Comparison of ENCODE assay signal across 1 cellular context in genomic region chr1:47388548-47389238, GRCh38.
TF ChIP-seq lines count a peak whose summit lies in the region.

No MANE protein-coding gene starts in this region.

TF ChIP-seq in HEK293, 187 proteins besides CTCF, POLR2A, EP300 and RAD21 (continued from another document):
- TF ChIP-seq, protein P1, sequence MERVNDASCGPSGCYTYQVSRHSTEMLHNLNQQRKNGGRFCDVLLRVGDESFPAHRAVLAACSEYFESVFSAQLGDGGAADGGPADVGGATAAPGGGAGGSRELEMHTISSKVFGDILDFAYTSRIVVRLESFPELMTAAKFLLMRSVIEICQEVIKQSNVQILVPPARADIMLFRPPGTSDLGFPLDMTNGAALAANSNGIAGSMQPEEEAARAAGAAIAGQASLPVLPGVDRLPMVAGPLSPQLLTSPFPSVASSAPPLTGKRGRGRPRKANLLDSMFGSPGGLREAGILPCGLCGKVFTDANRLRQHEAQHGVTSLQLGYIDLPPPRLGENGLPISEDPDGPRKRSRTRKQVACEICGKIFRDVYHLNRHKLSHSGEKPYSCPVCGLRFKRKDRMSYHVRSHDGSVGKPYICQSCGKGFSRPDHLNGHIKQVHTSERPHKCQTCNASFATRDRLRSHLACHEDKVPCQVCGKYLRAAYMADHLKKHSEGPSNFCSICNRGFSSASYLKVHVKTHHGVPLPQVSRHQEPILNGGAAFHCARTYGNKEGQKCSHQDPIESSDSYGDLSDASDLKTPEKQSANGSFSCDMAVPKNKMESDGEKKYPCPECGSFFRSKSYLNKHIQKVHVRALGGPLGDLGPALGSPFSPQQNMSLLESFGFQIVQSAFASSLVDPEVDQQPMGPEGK (tag by site-specific recombination; IDR thresholded peaks at IDR 0.05): no peak
- TF ChIP-seq ZBTB44 (tag by site-specific recombination; IDR thresholded peaks at IDR 0.05): no peak
- TF ChIP-seq MYNN (tag by site-specific recombination; IDR thresholded peaks at IDR 0.05; ENCODE audit: borderline replicate concordance): no peak
- TF ChIP-seq ZNF366 (tag by site-specific recombination; conservative IDR thresholded peaks at IDR 0.05): no peak
- TF ChIP-seq ZNF792 (tag by site-specific recombination; IDR thresholded peaks at IDR 0.05): no peak
- TF ChIP-seq ZNF175 (tag by site-specific recombination; IDR thresholded peaks at IDR 0.05): no peak
- TF ChIP-seq TRIM28 (IDR thresholded peaks at IDR 0.05; ENCODE audit: borderline replicate concordance, low read length): no peak
- peak; percentile 58 for TF ChIP-seq ZFHX2 (tag by site-specific recombination; conservative IDR thresholded peaks at IDR 0.05)
- TF ChIP-seq SP7 (tag by site-specific recombination; IDR thresholded peaks at IDR 0.05): peak; percentile 38; the same call in 1 of the 2 replicates
- TF ChIP-seq, protein P2, sequence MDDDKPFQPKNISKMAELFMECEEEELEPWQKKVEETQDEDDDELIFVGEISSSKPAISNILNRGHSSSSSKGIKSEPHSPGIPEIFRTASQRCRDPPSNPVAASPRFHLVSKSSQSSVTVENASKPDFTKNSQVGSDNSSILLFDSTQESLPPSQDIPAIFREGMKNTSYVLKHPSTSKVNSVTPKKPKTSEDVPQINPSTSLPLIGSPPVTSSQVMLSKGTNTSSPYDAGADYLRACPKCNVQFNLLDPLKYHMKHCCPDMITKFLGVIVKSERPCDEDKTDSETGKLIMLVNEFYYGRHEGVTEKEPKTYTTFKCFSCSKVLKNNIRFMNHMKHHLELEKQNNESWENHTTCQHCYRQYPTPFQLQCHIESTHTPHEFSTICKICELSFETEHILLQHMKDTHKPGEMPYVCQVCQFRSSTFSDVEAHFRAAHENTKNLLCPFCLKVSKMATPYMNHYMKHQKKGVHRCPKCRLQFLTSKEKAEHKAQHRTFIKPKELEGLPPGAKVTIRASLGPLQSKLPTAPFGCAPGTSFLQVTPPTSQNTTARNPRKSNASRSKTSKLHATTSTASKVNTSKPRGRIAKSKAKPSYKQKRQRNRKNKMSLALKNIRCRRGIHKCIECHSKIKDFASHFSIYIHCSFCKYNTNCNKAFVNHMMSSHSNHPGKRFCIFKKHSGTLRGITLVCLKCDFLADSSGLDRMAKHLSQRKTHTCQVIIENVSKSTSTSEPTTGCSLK (tag by site-specific recombination; IDR thresholded peaks at IDR 0.05): no peak
- TF ChIP-seq ZNF600 (tag by site-specific recombination; IDR thresholded peaks at IDR 0.05): peak; percentile 98
- TF ChIP-seq, protein P3, sequence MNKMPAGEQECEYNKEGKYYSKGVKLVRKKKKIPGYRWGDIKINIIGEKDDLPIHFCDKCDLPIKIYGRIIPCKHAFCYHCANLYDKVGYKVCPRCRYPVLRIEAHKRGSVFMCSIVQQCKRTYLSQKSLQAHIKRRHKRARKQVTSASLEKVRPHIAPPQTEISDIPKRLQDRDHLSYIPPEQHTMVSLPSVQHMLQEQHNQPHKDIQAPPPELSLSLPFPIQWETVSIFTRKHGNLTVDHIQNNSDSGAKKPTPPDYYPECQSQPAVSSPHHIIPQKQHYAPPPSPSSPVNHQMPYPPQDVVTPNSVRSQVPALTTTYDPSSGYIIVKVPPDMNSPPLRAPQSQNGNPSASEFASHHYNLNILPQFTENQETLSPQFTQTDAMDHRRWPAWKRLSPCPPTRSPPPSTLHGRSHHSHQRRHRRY (tag by site-specific recombination; IDR thresholded peaks at IDR 0.05): no peak
- no peak for TF ChIP-seq ZIC2 (tag by site-specific recombination; IDR thresholded peaks at IDR 0.05)
- TF ChIP-seq ZNF416 (tag by site-specific recombination; IDR thresholded peaks at IDR 0.05): no peak
- TF ChIP-seq SETDB1 (IDR thresholded peaks at IDR 0.05; ENCODE audit: insufficient read length, low read length): no peak
- peak; percentile 37; the same call in 1 of the 2 replicates for TF ChIP-seq EGR2 (tag by site-specific recombination; IDR thresholded peaks at IDR 0.05; ENCODE audit: low read depth)
- TF ChIP-seq ZNF292 (tag by site-specific recombination; IDR thresholded peaks at IDR 0.05; ENCODE audit: borderline replicate concordance, low read depth): no peak
- TF ChIP-seq ZNF214 (tag by site-specific recombination; IDR thresholded peaks at IDR 0.05; ENCODE audit: borderline replicate concordance): no peak
- TF ChIP-seq, protein P4, sequence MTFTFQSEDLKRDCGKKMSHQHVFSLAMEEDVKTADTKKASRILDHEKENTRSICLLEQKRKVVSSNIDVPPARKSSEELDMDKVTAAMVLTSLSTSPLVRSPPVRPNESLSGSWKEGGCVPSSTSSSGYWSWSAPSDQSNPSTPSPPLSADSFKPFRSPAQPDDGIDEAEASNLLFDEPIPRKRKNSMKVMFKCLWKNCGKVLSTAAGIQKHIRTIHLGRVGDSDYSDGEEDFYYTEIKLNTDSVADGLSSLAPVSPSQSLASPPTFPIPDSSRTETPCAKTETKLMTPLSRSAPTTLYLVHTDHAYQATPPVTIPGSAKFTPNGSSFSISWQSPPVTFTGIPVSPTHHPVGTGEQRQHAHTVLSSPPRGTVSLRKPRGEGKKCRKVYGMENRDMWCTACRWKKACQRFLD (tag by site-specific recombination; IDR thresholded peaks at IDR 0.05): no peak
- no peak for TF ChIP-seq ZNF146 (tag by site-specific recombination; IDR thresholded peaks at IDR 0.05)
- TF ChIP-seq, protein P5, sequence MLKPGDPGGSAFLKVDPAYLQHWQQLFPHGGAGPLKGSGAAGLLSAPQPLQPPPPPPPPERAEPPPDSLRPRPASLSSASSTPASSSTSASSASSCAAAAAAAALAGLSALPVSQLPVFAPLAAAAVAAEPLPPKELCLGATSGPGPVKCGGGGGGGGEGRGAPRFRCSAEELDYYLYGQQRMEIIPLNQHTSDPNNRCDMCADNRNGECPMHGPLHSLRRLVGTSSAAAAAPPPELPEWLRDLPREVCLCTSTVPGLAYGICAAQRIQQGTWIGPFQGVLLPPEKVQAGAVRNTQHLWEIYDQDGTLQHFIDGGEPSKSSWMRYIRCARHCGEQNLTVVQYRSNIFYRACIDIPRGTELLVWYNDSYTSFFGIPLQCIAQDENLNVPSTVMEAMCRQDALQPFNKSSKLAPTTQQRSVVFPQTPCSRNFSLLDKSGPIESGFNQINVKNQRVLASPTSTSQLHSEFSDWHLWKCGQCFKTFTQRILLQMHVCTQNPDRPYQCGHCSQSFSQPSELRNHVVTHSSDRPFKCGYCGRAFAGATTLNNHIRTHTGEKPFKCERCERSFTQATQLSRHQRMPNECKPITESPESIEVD (tag by site-specific recombination; IDR thresholded peaks at IDR 0.05): no peak
- no peak for TF ChIP-seq ZBTB20 (tag by site-specific recombination; IDR thresholded peaks at IDR 0.05)
- no peak for TF ChIP-seq ZNF549 (tag by site-specific recombination; IDR thresholded peaks at IDR 0.05)
- TF ChIP-seq, protein P6, sequence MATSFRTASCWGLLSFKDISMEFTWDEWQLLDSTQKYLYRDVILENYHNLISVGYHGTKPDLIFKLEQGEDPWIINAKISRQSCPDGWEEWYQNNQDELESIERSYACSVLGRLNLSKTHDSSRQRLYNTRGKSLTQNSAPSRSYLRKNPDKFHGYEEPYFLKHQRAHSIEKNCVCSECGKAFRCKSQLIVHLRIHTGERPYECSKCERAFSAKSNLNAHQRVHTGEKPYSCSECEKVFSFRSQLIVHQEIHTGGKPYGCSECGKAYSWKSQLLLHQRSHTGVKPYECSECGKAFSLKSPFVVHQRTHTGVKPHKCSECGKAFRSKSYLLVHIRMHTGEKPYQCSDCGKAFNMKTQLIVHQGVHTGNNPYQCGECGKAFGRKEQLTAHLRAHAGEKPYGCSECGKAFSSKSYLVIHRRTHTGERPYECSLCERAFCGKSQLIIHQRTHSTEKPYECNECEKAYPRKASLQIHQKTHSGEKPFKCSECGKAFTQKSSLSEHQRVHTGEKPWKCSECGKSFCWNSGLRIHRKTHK (tag by site-specific recombination; IDR thresholded peaks at IDR 0.05): no peak
- TF ChIP-seq ZBTB48 (tag by site-specific recombination; IDR thresholded peaks at IDR 0.05): no peak
- TF ChIP-seq, protein P7, sequence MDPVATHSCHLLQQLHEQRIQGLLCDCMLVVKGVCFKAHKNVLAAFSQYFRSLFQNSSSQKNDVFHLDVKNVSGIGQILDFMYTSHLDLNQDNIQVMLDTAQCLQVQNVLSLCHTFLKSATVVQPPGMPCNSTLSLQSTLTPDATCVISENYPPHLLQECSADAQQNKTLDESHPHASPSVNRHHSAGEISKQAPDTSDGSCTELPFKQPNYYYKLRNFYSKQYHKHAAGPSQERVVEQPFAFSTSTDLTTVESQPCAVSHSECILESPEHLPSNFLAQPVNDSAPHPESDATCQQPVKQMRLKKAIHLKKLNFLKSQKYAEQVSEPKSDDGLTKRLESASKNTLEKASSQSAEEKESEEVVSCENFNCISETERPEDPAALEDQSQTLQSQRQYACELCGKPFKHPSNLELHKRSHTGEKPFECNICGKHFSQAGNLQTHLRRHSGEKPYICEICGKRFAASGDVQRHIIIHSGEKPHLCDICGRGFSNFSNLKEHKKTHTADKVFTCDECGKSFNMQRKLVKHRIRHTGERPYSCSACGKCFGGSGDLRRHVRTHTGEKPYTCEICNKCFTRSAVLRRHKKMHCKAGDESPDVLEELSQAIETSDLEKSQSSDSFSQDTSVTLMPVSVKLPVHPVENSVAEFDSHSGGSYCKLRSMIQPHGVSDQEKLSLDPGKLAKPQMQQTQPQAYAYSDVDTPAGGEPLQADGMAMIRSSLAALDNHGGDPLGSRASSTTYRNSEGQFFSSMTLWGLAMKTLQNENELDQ (tag by site-specific recombination; IDR thresholded peaks at IDR 0.05; ENCODE audit: low read depth): no peak
- TF ChIP-seq ZNF24 (tag by site-specific recombination; IDR thresholded peaks at IDR 0.05): peak; percentile 26; the same call in 1 of the 2 replicates
- TF ChIP-seq ZNF654 (tag by site-specific recombination; IDR thresholded peaks at IDR 0.05; ENCODE audit: low read depth): peak; percentile 73
- TF ChIP-seq ZBTB26 (tag by site-specific recombination; optimal IDR thresholded peaks at IDR 0.05): no peak
- no peak for TF ChIP-seq ZNF248 (tag by site-specific recombination; IDR thresholded peaks at IDR 0.05)
- TF ChIP-seq ZNF677 (tag by site-specific recombination; IDR thresholded peaks at IDR 0.05): no peak
- TF ChIP-seq ZNF664 (tag by site-specific recombination; IDR thresholded peaks at IDR 0.05): no peak
- TF ChIP-seq KLF1 (tag by site-specific recombination; IDR thresholded peaks at IDR 0.05): no peak
